1 cellular context compared by ENCODE assay signal in genomic region chr10:73992899-73993788, GRCh38.
TF ChIP-seq lines count a peak whose summit lies in the region.

No MANE protein-coding gene starts in this region.

TF ChIP-seq in HepG2, 621 proteins besides CTCF, POLR2A, EP300 and RAD21 (continued from another document):
- TF ChIP-seq ZNF280D (CRISPR knock-in tag; IDR thresholded peaks at IDR 0.05), result no peak
- TF ChIP-seq ZNF460 (CRISPR knock-in tag; IDR thresholded peaks at IDR 0.05; ENCODE audit: borderline replicate concordance), result peak; percentile 83
- TF ChIP-seq NAIF1 (CRISPR knock-in tag; IDR thresholded peaks at IDR 0.05; ENCODE audit: borderline replicate concordance), result no peak
- TF ChIP-seq SP5 (CRISPR knock-in tag; IDR thresholded peaks at IDR 0.05; ENCODE audit: borderline replicate concordance, low read depth), result no peak
- TF ChIP-seq MTA1 (CRISPR knock-in tag; IDR thresholded peaks at IDR 0.05; ENCODE audit: borderline replicate concordance), result no peak
- TF ChIP-seq PRDM4 (CRISPR knock-in tag; IDR thresholded peaks at IDR 0.05; ENCODE audit: borderline replicate concordance), result no peak
- TF ChIP-seq ZNF770 (CRISPR knock-in tag; IDR thresholded peaks at IDR 0.05), result peak; percentile 82
